Comparison of ENCODE assay signal across 1 cellular context in genomic region chr19:1254530-1255185, GRCh38.
TF ChIP-seq lines count a peak whose summit lies in the region.

No MANE protein-coding gene starts in this region.

TF ChIP-seq in GM23338, 12 proteins besides CTCF, POLR2A, EP300 and RAD21 (continued from another document):
- TF ChIP-seq ZNF462 (CRISPR knock-in tag; IDR thresholded peaks at IDR 0.05) (no peak), POLR2AphosphoS5 (IDR thresholded peaks at IDR 0.05; ENCODE audit: low read depth) (no peak; the same call in 1 of the 2 replicates), CREB1 (CRISPR knock-in tag; IDR thresholded peaks at IDR 0.05; ENCODE audit: low read depth) (no peak), EZH2 (IDR thresholded peaks at IDR 0.05; ENCODE audit: low read depth, unreplicated experiment) (no peak), STAT1 (IDR thresholded peaks at IDR 0.05; ENCODE audit: unreplicated experiment) (no peak), ZNF331 (CRISPR knock-in tag; IDR thresholded peaks at IDR 0.05; ENCODE audit: low read depth) (no peak)
